1 cellular context compared by ENCODE assay signal in the genomic region with DNA sequence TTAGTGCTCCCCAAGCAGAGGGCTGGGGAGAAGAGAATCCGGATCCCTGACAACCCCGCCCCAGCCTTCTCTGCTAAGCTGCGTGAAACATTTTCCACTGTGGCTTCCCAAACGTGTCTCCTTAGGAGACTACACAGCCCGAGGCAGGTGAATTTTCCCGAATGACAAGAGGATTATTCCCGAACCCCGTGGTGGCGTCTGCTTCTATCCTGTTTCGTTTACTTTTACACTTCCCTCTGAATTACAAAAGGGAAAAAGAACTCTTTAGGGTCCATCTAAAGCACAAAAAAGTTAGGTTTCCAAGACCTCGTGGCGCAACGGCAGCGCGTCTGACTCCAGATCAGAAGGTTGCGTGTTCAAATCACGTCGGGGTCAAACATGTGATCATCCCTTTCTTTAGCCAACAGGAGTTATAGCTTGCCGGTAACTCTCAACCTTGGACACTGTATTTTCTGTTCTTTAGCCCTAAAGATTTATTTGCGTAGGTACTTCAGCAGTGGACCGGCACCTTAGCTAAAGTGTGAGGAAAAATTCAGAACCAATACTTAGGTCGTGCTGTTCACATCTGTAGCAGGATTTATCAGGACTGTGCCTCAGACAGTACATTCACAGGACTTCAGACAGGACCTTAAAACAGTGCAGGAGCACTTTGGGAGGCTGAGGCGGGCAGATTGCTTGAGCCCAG.
TF ChIP-seq lines count a peak whose summit lies in the region.

No MANE protein-coding gene starts in this region.

TF ChIP-seq in H1, 55 proteins besides CTCF, POLR2A, EP300 and RAD21:
- TF ChIP-seq SRF (IDR thresholded peaks at IDR 0.05; ENCODE audit: low read depth, low read length) (no peak), TBP (IDR thresholded peaks at IDR 0.05; ENCODE audit: low read depth, low read length) (peak; percentile 98), TAF1 (IDR thresholded peaks at IDR 0.05; ENCODE audit: low read depth, low read length) (0 out of 2 replicates have a peak, but pooled peaks have one; percentile 26)
